10 cellular contexts compared by ENCODE assay signal in genomic region chr14:91371011-91371989, GRCh38. TPM values are rescaled to one million over a fixed set of nuclear protein-coding genes. Genes with fewer than 3 reads are reported as not detected.
A peak's percentile ranks its signal among the peaks of the same experiment; 100 is the strongest.
DNase-seq lines count a peak whose midpoint lies in the region; ATAC-seq and TF ChIP-seq lines count a peak whose summit lies in the region.
"Had no signal": no experiment of that assay in that cellular context is flagged by ENCODE, and none has a peak within 500 bp of the region (broad histone marks: within the 10 kb centered on the region; RNA-seq: fewer than 3 reads in every experiment).

No MANE protein-coding gene starts in this region.

- peak overlapping the region; percentile 34 for H3K4me3 ChIP-seq in naive thymus-derived CD4-positive, alpha-beta T cell (ENCODE audit: low read length)
- H3K4me3 ChIP-seq in Karpas-422 (ENCODE audit: low read length) (no peak overlapping the region), A673 (ENCODE audit: low read depth, low read length, poor library complexity, severe bottlenecking) (no peak overlapping the region)
- H3K4me3 ChIP-seq: thoracic aorta had no signal

- peak overlapping the region; percentile 12 to 78 (median 65) for H3K4me3 Mint-ChIP-seq in IgD-negative memory B cell
- H3K4me3 Mint-ChIP-seq in activated T-helper 17 cell treated with anti-CD3 and anti-CD28 coated beads, Interleukin-2, amount 50 U/mL, for 72 hours, result peak overlapping the region; percentile 94
- H3K4me3 Mint-ChIP-seq in naive thymus-derived CD4-positive, alpha-beta T cell, result peak overlapping the region; percentile 58 to 87 (median 76)

- no peak overlapping the region for H3K9ac ChIP-seq in Karpas-422 (ENCODE audit: low read length)

- no TSS peak for BruUV-seq in A673 (replicated peaks; lab: Mats Ljungman, UMichigan)

- no peak overlapping the region for H2AFZ ChIP-seq in Karpas-422 (ENCODE audit: low read length)

- H3K36me3 Mint-ChIP-seq in IgD-negative memory B cell, result peaks cover 7% of the 10 kb centered on the region
- H3K36me3 Mint-ChIP-seq in activated T-helper 17 cell treated with anti-CD3 and anti-CD28 coated beads, Interleukin-2, amount 50 U/mL, for 72 hours (ENCODE audit: low read depth), result peaks cover 33% of the 10 kb centered on the region
- H3K36me3 Mint-ChIP-seq in naive thymus-derived CD4-positive, alpha-beta T cell, result peaks cover 0 to 7% (median 0%) of the 10 kb centered on the region in 5 donors

- H3K27ac ChIP-seq in naive thymus-derived CD4-positive, alpha-beta T cell (ENCODE audit: low read depth, low read length), result peak overlapping the region; percentile 80
- H3K27ac ChIP-seq in Karpas-422 (ENCODE audit: low read length) (no peak overlapping the region), A673 (ENCODE audit: low read depth, low read length, poor library complexity, severe bottlenecking) (no peak overlapping the region)
- H3K27ac ChIP-seq: 22Rv1, thoracic aorta had no signal

- DNase-seq in DMS 273 (lab: John Stamatoyannopoulos, UW; ENCODE audit: unreplicated experiment), result peak; percentile 30
- DNase-seq in DMS 273 treated with DMSO at 0.1 percent for 48 hours (lab: John Stamatoyannopoulos, UW), result no peak
- DNase-seq in naive thymus-derived CD4-positive, alpha-beta T cell, result no peak
- no peak for DNase-seq in Karpas-422
- DNase-seq in A673 (ENCODE audit: low spot score), result no peak
- no peak for DNase-seq in HK-2 (ENCODE audit: unreplicated experiment)

- ATAC-seq in activated T-helper 17 cell treated with anti-CD3 and anti-CD28 coated beads, Interleukin-2, amount 50 U/mL, for 72 hours (replicated peaks), result peak; percentile 49
- no peak for ATAC-seq in naive thymus-derived CD4-positive, alpha-beta T cell

- peaks cover 30% of the 10 kb centered on the region for H3K79me2 ChIP-seq in Karpas-422 (ENCODE audit: low read length)

- intact Hi-C loops in naive thymus-derived CD4-positive, alpha-beta T cell (cut with micrococcal nuclease), result no loop called here
- intact Hi-C loops in A673 (cut with micrococcal nuclease; ENCODE audit: unreplicated experiment), result no loop called here

- CTCF ChIA-PET in naive thymus-derived CD4-positive, alpha-beta T cell (lab: Charles Lee), result interaction anchor here (0.9 to 1.8 kb wide), 5 partner anchors 21 to 48 kb away, joined by 3 to 4 read pairs (median 4); no protein-coding TSS in a partner anchor
- CTCF ChIA-PET in A673 (lab: Charles Lee), result no interaction called here

- TF ChIP-seq CTCF in A673 (conservative IDR thresholded peaks at IDR 0.05; ENCODE audit: low read depth, low read length), result no peak

- no peaks in the 10 kb centered on the region for H3K9me3 ChIP-seq in naive thymus-derived CD4-positive, alpha-beta T cell (ENCODE audit: control insufficient read depth in 2 of 3, low read length in 3 of 3)
- H3K9me3 ChIP-seq in Karpas-422 (ENCODE audit: low read length) (no peaks in the 10 kb centered on the region), A673 (ENCODE audit: low read depth, low read length, poor library complexity, severe bottlenecking) (no peaks in the 10 kb centered on the region)
- H3K9me3 ChIP-seq: thoracic aorta had no signal

- POLR2A ChIA-PET in naive thymus-derived CD4-positive, alpha-beta T cell (lab: Charles Lee), result interaction anchor here (0.9 to 6.8 kb wide), 11 partner anchors 10 to 43 kb away, joined by 3 to 90 read pairs (median 4); partner anchors contain the start of gene CCDC88C
- POLR2A ChIA-PET in A673 (lab: Charles Lee; ENCODE audit: low non-redundant PET), result no interaction called here

- H3K27me3 ChIP-seq in naive thymus-derived CD4-positive, alpha-beta T cell (ENCODE audit: control insufficient read depth in 2 of 2, insufficient read depth in 2 of 2, low read length in 2 of 2), result no peaks in the 10 kb centered on the region
- H3K27me3 ChIP-seq in Karpas-422 (ENCODE audit: low read length) (no peaks in the 10 kb centered on the region; the same call in 1 of the 2 replicates), A673 (replicated peaks; ENCODE audit: insufficient read depth, low read depth, low read length, poor library complexity) (no peaks in the 10 kb centered on the region)

- H3K9me3 Mint-ChIP-seq in IgD-negative memory B cell, result no peaks in the 10 kb centered on the region
- H3K9me3 Mint-ChIP-seq in activated T-helper 17 cell treated with anti-CD3 and anti-CD28 coated beads, Interleukin-2, amount 50 U/mL, for 72 hours, result no peaks in the 10 kb centered on the region
- no peaks in the 10 kb centered on the region for H3K9me3 Mint-ChIP-seq in naive thymus-derived CD4-positive, alpha-beta T cell

- H3K27ac Mint-ChIP-seq in IgD-negative memory B cell, result peak overlapping the region; percentile 67 to 93 (median 84)
- peak overlapping the region; percentile 91 for H3K27ac Mint-ChIP-seq in activated T-helper 17 cell treated with anti-CD3 and anti-CD28 coated beads, Interleukin-2, amount 50 U/mL, for 72 hours
- H3K27ac Mint-ChIP-seq in naive thymus-derived CD4-positive, alpha-beta T cell, result peak overlapping the region; percentile 80 to 98 (median 93)

- peaks cover 95 to 99% of the 10 kb centered on the region in 2 donors for H3K4me1 ChIP-seq in naive thymus-derived CD4-positive, alpha-beta T cell (ENCODE audit: control insufficient read depth in 2 of 2, insufficient read depth in 2 of 2, low read length in 2 of 2)
- peaks cover 64% of the 10 kb centered on the region for H3K4me1 ChIP-seq in Karpas-422 (ENCODE audit: low read length)
- peaks cover 75% of the 10 kb centered on the region for H3K4me1 ChIP-seq in A673 (ENCODE audit: insufficient read depth, low read length, poor library complexity, severe bottlenecking)

- H4K20me1 ChIP-seq in Karpas-422 (ENCODE audit: insufficient read depth, low read depth, low read length), result peaks cover 97% of the 10 kb centered on the region

- H3K9me2 ChIP-seq in Karpas-422 (replicated peaks; ENCODE audit: insufficient read depth, low read length), result no peaks in the 10 kb centered on the region

- no peak overlapping the region for H3K4me2 ChIP-seq in Karpas-422 (ENCODE audit: low read depth, low read length, poor library complexity, severe bottlenecking)

- H3K4me1 Mint-ChIP-seq in IgD-negative memory B cell, result peaks cover 44 to 86% (median 69%) of the 10 kb centered on the region in 3 donors
- peaks cover 82% of the 10 kb centered on the region for H3K4me1 Mint-ChIP-seq in activated T-helper 17 cell treated with anti-CD3 and anti-CD28 coated beads, Interleukin-2, amount 50 U/mL, for 72 hours
- H3K4me1 Mint-ChIP-seq in naive thymus-derived CD4-positive, alpha-beta T cell, result peaks cover 87 to 100% (median 99%) of the 10 kb centered on the region in 7 donors

- no peaks in the 10 kb centered on the region for H3K36me3 ChIP-seq in naive thymus-derived CD4-positive, alpha-beta T cell (ENCODE audit: control insufficient read depth in 2 of 3, insufficient read depth in 3 of 3, low read length in 3 of 3)
- H3K36me3 ChIP-seq in Karpas-422 (ENCODE audit: insufficient read depth, low read length) (no peaks in the 10 kb centered on the region; the same call in 1 of the 2 replicates), A673 (ENCODE audit: insufficient read depth, low read length, poor library complexity, severe bottlenecking) (no peaks in the 10 kb centered on the region)
- H3K36me3 ChIP-seq: thoracic aorta had no signal

- H3K27me3 Mint-ChIP-seq in IgD-negative memory B cell, result peaks cover 1% of the 10 kb centered on the region
- H3K27me3 Mint-ChIP-seq in activated T-helper 17 cell treated with anti-CD3 and anti-CD28 coated beads, Interleukin-2, amount 50 U/mL, for 72 hours, result no peaks in the 10 kb centered on the region
- H3K27me3 Mint-ChIP-seq in naive thymus-derived CD4-positive, alpha-beta T cell, result no peaks in the 10 kb centered on the region

RNA-seq across cellular contexts. Expression of gene CCDC88C, which starts 46.3 kb away (rescaled TPM):
- polyA plus RNA-seq in IgD-negative memory B cell, result 30.5 TPM
- total RNA-seq in activated T-helper 17 cell treated with anti-CD3 and anti-CD28 coated beads, Interleukin-2, amount 50 U/mL, for 72 hours, result 100 to 1,000 TPM; 143 to 172 TPM
- 100 to 1,000 TPM; 189 to 324 (median 277) TPM for total RNA-seq in naive thymus-derived CD4-positive, alpha-beta T cell
- polyA plus RNA-seq in naive thymus-derived CD4-positive, alpha-beta T cell, result 10 to 100 TPM; 23.6 to 44.9 TPM
- total RNA-seq in Karpas-422 (2014; rRNA removed; shearing (Covaris generic); ENCODE audit: low replicate concordance), result 57.9 and 72.4 TPM in 2 replicates
- 36.8 and 49.1 TPM in 2 replicates for total RNA-seq in A673 (2021)
